ENCODE assay signal across 17 cellular contexts in the genomic region with DNA sequence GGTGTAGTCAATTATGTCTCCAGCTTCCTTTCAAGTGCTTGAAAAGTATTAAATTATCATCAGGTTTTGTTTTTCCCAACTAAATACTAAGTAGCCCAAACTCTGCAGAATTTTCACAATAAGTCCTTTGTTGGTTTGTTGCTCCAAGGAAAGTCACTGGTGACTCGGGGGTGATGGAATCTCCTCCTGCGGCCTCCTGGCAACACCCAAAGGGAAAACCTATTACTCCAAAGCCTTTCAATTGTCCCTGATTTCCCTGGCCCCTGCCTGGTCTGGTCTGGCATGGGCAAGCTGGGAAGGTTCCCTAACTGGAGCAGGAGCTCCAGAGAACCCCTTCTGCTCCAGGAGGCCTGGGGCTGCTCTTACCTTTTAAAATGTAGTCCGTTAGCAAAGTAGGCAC. TPM values are rescaled to one million over a fixed set of nuclear protein-coding genes. Genes with fewer than 3 reads are reported as not detected.
DNase-seq lines count a peak whose midpoint lies in the region; ATAC-seq and TF ChIP-seq lines count a peak whose summit lies in the region.
"Had no signal": no experiment of that assay in that cellular context is flagged by ENCODE, and none has a peak within 500 bp of the region (broad histone marks: within the 10 kb centered on the region; RNA-seq: fewer than 3 reads in every experiment).

No MANE protein-coding gene starts in this region.

- H3K18ac ChIP-seq in mesendoderm (ENCODE audit: low read length) = no peak overlapping the region

- in situ Hi-C loops in ACHN (cut with HindIII; ENCODE audit: low pct_ligation_motif_present, low pct_unique_long_range_greater_than_20kb, low sequenced_read_pairs) = no loop called here

- H4K8ac ChIP-seq in mesendoderm (ENCODE audit: low read depth, low read length) = no peak overlapping the region

- H3K4me1 ChIP-seq in mesendoderm (ENCODE audit: control insufficient read depth, low read depth, low read length) = peaks cover 10% of the 10 kb centered on the region

- H2AK5ac ChIP-seq in mesendoderm (ENCODE audit: low read length) = no peak overlapping the region

- H3K36me3 Mint-ChIP-seq in progenitor cell of endocrine pancreas (ENCODE audit: insufficient read depth) = no peaks in the 10 kb centered on the region

- H3K36me3 ChIP-seq in mesendoderm (ENCODE audit: control insufficient read depth, insufficient read depth, low read length) = no peaks in the 10 kb centered on the region

- H3K23ac ChIP-seq in mesendoderm (ENCODE audit: low read length) = no peak overlapping the region

- no peak overlapping the region for H3K56ac ChIP-seq in mesendoderm (ENCODE audit: low read length)

- peaks cover 15% of the 10 kb centered on the region for H3K4me1 Mint-ChIP-seq in progenitor cell of endocrine pancreas (ENCODE audit: low read depth)

- no peak overlapping the region for H3K4me3 Mint-ChIP-seq in progenitor cell of endocrine pancreas (ENCODE audit: low read depth)
- H3K4me3 Mint-ChIP-seq: B cell; central memory CD8-positive, alpha-beta T cell had no signal

- H2BK5ac ChIP-seq in mesendoderm (ENCODE audit: low read length) = no peak overlapping the region

- H2BK120ac ChIP-seq in mesendoderm (ENCODE audit: low read depth, low read length) = no peak overlapping the region

- DNase-seq in AG08395 (ENCODE audit: low spot score) = peak; percentile 81
- peak; percentile 49 for DNase-seq in LHCN-M2 (ENCODE audit: low read depth)
- DNase-seq in dorsolateral prefrontal cortex = no peak
- DNase-seq in mesendoderm = peak; percentile 32
- DNase-seq in NCI-H446 (lab: John Stamatoyannopoulos, UW) = no peak
- DNase-seq in progenitor cell of endocrine pancreas (ENCODE audit: low spot score, unreplicated experiment) = no peak
- no peak for DNase-seq in ACHN
- DNase-seq: activated gamma-delta T cell treated with Interleukin-2 at 50 U/mL for 16 hours, NCI-H187 treated with DMSO at 0.1 percent for 48 hours, NCI-H774, T1000 had no signal

- H3K79me2 ChIP-seq in mesendoderm (ENCODE audit: control insufficient read depth, insufficient read depth, low read length) = no peaks in the 10 kb centered on the region

- TF ChIP-seq CTCF in dorsolateral prefrontal cortex (IDR thresholded peaks at IDR 0.05 in 54 of 56, conservative IDR thresholded peaks at IDR 0.05 in 2 of 56; ENCODE audit: low read depth in 1 of 56, partially characterized antibody in 56 of 56) = no peak
- no peak for TF ChIP-seq CTCF in progenitor cell of endocrine pancreas (IDR thresholded peaks at IDR 0.05; ENCODE audit: unreplicated experiment)

- ATAC-seq in GM21528 (IDR thresholded peaks at IDR 0.05; ENCODE audit: low FRiP score, unreplicated experiment) = no peak
- ATAC-seq: GM12878, Right ventricle myocardium inferior had no signal

- no CpG with 5 or more reads among the region's 3 CpGs for WGBS in mesendoderm (ENCODE audit: extremely low coverage, insufficient coverage, low lambda C conversion rate)

- no peak overlapping the region for H3K4me3 ChIP-seq in dorsolateral prefrontal cortex
- no peak overlapping the region for H3K4me3 ChIP-seq in mesendoderm (ENCODE audit: low read length)
- H3K4me3 ChIP-seq: GM12878, tibial artery had no signal

- H3K79me1 ChIP-seq in mesendoderm (ENCODE audit: low read length) = no peaks in the 10 kb centered on the region

- H3K9me3 Mint-ChIP-seq in progenitor cell of endocrine pancreas (ENCODE audit: low read depth) = no peaks in the 10 kb centered on the region
- H3K9me3 Mint-ChIP-seq: central memory CD8-positive, alpha-beta T cell had no signal

- H3K27ac ChIP-seq in dorsolateral prefrontal cortex (peak overlapping the region; percentile 9 to 100 (median 96)), mesendoderm (ENCODE audit: low read depth, low read length) (no peak overlapping the region)
- H3K27ac ChIP-seq: tibial artery had no signal

- H3K27me3 ChIP-seq in dorsolateral prefrontal cortex = no peaks in the 10 kb centered on the region
- H3K27me3 ChIP-seq in mesendoderm (ENCODE audit: insufficient read depth, low read length, poor library complexity) = no peaks in the 10 kb centered on the region
- H3K27me3 ChIP-seq: tibial artery had no signal

- H3K27ac Mint-ChIP-seq in progenitor cell of endocrine pancreas = no peak overlapping the region
- H3K27ac Mint-ChIP-seq: B cell had no signal

- no peak overlapping the region for H4K5ac ChIP-seq in mesendoderm (ENCODE audit: low read length)

- intact Hi-C loops in dorsolateral prefrontal cortex (cut with DNase I) = no loop called here

- no peak overlapping the region for H3K4me2 ChIP-seq in mesendoderm (ENCODE audit: low read length)

- H2BK15ac ChIP-seq in mesendoderm (replicated peaks; ENCODE audit: low read depth) = no peak overlapping the region

- H3K9ac ChIP-seq in mesendoderm (ENCODE audit: low read length) = no peak overlapping the region

- peak overlapping the region; percentile 20 for H3K4ac ChIP-seq in mesendoderm (ENCODE audit: low read depth, low read length)

- peaks cover 5% of the 10 kb centered on the region for H3K27me3 Mint-ChIP-seq in progenitor cell of endocrine pancreas
- H3K27me3 Mint-ChIP-seq: B cell had no signal

RNA-seq across cellular contexts. Expression of gene FEZ1, which starts 47.9 kb away (rescaled TPM):
- total RNA-seq in LHCN-M2 (2014; rRNA removed) (1.0 and 1.3 TPM in 2 replicates), dorsolateral prefrontal cortex (100 to 1,000 TPM; 271 to 977 (median 455) TPM), progenitor cell of endocrine pancreas (1.8 and 3.1 TPM in 2 replicates)
- polyA plus RNA-seq in LHCN-M2 (2012) = 1.5 TPM
- polyA plus RNA-seq in mesendoderm (2013, experiment 1 of 2) = 13.4 TPM
- polyA plus RNA-seq in mesendoderm (2013, experiment 2 of 2) = 12.5 TPM

Comparison
In these comparisons a context has a peak if more than half of its experiments do, and no peak if none do; other contexts are left out.
1. DNase-seq: peak in AG08395 (single experiment), LHCN-M2 (single experiment) and mesendoderm (single experiment); none in dorsolateral prefrontal cortex (0 of 10), NCI-H446 (0 of 2), progenitor cell of endocrine pancreas (single experiment) and ACHN (single experiment).
2. RNA of gene FEZ1, which starts 47.9 kb away (total RNA-seq): 271 to 977 TPM in dorsolateral prefrontal cortex; 1.8 to 3.1 TPM in progenitor cell of endocrine pancreas and 1.0 to 1.3 TPM in LHCN-M2; every median in the first group is over 10 times any median in the second.